In genomic region chr7:143287935-143288826, GRCh38 we compare ENCODE assay signal across 1 cellular context.
TF ChIP-seq lines count a peak whose summit lies in the region.

Gene CASP2, plus strand, starts transcription at chr7:143288351. Its CDS starts 105 bp downstream, at chr7:143288456.

TF ChIP-seq in HepG2, 621 proteins besides CTCF, POLR2A, EP300 and RAD21 (continued from another document and continues in another):
- TF ChIP-seq SP4 (CRISPR knock-in tag; IDR thresholded peaks at IDR 0.05) (peak; percentile 82; the same call in 1 of the 2 replicates), ZNF839 (CRISPR knock-in tag; IDR thresholded peaks at IDR 0.05; ENCODE audit: borderline replicate concordance) (no peak), ZNF609 (CRISPR knock-in tag; IDR thresholded peaks at IDR 0.05; ENCODE audit: borderline replicate concordance) (no peak; the same call in 1 of the 2 replicates), TBX2 (CRISPR knock-in tag; IDR thresholded peaks at IDR 0.05; ENCODE audit: borderline replicate concordance) (peak; percentile 63), FLYWCH1 (CRISPR knock-in tag; IDR thresholded peaks at IDR 0.05) (no peak), SMARCE1 (IDR thresholded peaks at IDR 0.05; ENCODE audit: borderline replicate concordance) (no peak), RCOR2 (CRISPR knock-in tag; IDR thresholded peaks at IDR 0.05) (no peak), AHR (CRISPR knock-in tag; IDR thresholded peaks at IDR 0.05) (no peak), PPARG (CRISPR knock-in tag; conservative IDR thresholded peaks at IDR 0.05) (0 out of 2 replicates have a peak, but pooled peaks have one; percentile 34), RNF2 (conservative IDR thresholded peaks at IDR 0.05; ENCODE audit: low read depth) (no peak), ERF (CRISPR knock-in tag; IDR thresholded peaks at IDR 0.05) (peak; percentile 36; the same call in 1 of the 2 replicates), RFXANK (CRISPR knock-in tag; IDR thresholded peaks at IDR 0.05) (no peak), MLLT10 (CRISPR knock-in tag; IDR thresholded peaks at IDR 0.05) (no peak), CEBPG (CRISPR knock-in tag; IDR thresholded peaks at IDR 0.05) (no peak), SMAD9 (CRISPR knock-in tag; IDR thresholded peaks at IDR 0.05) (no peak), ZNF24 (IDR thresholded peaks at IDR 0.05) (no peak), MTF1 (CRISPR knock-in tag; IDR thresholded peaks at IDR 0.05) (peak; percentile 89; the same call in 1 of the 2 replicates), SRY (CRISPR knock-in tag; IDR thresholded peaks at IDR 0.05) (no peak), ZNF292 (CRISPR knock-in tag; IDR thresholded peaks at IDR 0.05; ENCODE audit: borderline replicate concordance, low read depth) (no peak), CBX5 (CRISPR knock-in tag; IDR thresholded peaks at IDR 0.05; ENCODE audit: borderline replicate concordance) (no peak), HMGA1 (CRISPR knock-in tag; conservative IDR thresholded peaks at IDR 0.05) (no peak), MBNL3 (CRISPR knock-in tag; conservative IDR thresholded peaks at IDR 0.05) (no peak), FOXC1 (CRISPR knock-in tag; IDR thresholded peaks at IDR 0.05; ENCODE audit: borderline replicate concordance) (peak; percentile 86; the same call in 1 of the 2 replicates), MATR3 (CRISPR knock-in tag; IDR thresholded peaks at IDR 0.05) (no peak), SYNCRIP (IDR thresholded peaks at IDR 0.05; ENCODE audit: insufficient read depth, low read depth, low read length) (no peak), HDAC1 (CRISPR knock-in tag; IDR thresholded peaks at IDR 0.05) (peak; percentile 68), NFATC3 (CRISPR knock-in tag; IDR thresholded peaks at IDR 0.05) (no peak), ETS1 (CRISPR knock-in tag; IDR thresholded peaks at IDR 0.05) (no peak), ZFY (CRISPR knock-in tag; IDR thresholded peaks at IDR 0.05) (peak; percentile 76), THAP11 (CRISPR knock-in tag; IDR thresholded peaks at IDR 0.05) (peak; percentile 66), ZMYM4 (CRISPR knock-in tag; IDR thresholded peaks at IDR 0.05) (peak; percentile 86), POGK (CRISPR knock-in tag; conservative IDR thresholded peaks at IDR 0.05) (peak; percentile 58), SMARCC2 (IDR thresholded peaks at IDR 0.05) (no peak), HES4 (CRISPR knock-in tag; IDR thresholded peaks at IDR 0.05; ENCODE audit: borderline replicate concordance) (no peak), GATA4 (IDR thresholded peaks at IDR 0.05; ENCODE audit: borderline replicate concordance, low read depth) (no peak)
- TF ChIP-seq, protein P1, sequence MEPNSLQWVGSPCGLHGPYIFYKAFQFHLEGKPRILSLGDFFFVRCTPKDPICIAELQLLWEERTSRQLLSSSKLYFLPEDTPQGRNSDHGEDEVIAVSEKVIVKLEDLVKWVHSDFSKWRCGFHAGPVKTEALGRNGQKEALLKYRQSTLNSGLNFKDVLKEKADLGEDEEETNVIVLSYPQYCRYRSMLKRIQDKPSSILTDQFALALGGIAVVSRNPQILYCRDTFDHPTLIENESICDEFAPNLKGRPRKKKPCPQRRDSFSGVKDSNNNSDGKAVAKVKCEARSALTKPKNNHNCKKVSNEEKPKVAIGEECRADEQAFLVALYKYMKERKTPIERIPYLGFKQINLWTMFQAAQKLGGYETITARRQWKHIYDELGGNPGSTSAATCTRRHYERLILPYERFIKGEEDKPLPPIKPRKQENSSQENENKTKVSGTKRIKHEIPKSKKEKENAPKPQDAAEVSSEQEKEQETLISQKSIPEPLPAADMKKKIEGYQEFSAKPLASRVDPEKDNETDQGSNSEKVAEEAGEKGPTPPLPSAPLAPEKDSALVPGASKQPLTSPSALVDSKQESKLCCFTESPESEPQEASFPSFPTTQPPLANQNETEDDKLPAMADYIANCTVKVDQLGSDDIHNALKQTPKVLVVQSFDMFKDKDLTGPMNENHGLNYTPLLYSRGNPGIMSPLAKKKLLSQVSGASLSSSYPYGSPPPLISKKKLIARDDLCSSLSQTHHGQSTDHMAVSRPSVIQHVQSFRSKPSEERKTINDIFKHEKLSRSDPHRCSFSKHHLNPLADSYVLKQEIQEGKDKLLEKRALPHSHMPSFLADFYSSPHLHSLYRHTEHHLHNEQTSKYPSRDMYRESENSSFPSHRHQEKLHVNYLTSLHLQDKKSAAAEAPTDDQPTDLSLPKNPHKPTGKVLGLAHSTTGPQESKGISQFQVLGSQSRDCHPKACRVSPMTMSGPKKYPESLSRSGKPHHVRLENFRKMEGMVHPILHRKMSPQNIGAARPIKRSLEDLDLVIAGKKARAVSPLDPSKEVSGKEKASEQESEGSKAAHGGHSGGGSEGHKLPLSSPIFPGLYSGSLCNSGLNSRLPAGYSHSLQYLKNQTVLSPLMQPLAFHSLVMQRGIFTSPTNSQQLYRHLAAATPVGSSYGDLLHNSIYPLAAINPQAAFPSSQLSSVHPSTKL (CRISPR knock-in tag; IDR thresholded peaks at IDR 0.05): peak; percentile 21; the same call in 1 of the 2 replicates
- TF ChIP-seq, protein P2, sequence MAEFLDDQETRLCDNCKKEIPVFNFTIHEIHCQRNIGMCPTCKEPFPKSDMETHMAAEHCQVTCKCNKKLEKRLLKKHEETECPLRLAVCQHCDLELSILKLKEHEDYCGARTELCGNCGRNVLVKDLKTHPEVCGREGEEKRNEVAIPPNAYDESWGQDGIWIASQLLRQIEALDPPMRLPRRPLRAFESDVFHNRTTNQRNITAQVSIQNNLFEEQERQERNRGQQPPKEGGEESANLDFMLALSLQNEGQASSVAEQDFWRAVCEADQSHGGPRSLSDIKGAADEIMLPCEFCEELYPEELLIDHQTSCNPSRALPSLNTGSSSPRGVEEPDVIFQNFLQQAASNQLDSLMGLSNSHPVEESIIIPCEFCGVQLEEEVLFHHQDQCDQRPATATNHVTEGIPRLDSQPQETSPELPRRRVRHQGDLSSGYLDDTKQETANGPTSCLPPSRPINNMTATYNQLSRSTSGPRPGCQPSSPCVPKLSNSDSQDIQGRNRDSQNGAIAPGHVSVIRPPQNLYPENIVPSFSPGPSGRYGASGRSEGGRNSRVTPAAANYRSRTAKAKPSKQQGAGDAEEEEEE (CRISPR knock-in tag; IDR thresholded peaks at IDR 0.05; ENCODE audit: borderline replicate concordance): no peak
- TF ChIP-seq, protein P3, sequence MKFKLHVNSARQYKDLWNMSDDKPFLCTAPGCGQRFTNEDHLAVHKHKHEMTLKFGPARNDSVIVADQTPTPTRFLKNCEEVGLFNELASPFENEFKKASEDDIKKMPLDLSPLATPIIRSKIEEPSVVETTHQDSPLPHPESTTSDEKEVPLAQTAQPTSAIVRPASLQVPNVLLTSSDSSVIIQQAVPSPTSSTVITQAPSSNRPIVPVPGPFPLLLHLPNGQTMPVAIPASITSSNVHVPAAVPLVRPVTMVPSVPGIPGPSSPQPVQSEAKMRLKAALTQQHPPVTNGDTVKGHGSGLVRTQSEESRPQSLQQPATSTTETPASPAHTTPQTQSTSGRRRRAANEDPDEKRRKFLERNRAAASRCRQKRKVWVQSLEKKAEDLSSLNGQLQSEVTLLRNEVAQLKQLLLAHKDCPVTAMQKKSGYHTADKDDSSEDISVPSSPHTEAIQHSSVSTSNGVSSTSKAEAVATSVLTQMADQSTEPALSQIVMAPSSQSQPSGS (CRISPR knock-in tag; IDR thresholded peaks at IDR 0.05): no peak; the same call in 1 of the 2 replicates
- TF ChIP-seq, protein P4, sequence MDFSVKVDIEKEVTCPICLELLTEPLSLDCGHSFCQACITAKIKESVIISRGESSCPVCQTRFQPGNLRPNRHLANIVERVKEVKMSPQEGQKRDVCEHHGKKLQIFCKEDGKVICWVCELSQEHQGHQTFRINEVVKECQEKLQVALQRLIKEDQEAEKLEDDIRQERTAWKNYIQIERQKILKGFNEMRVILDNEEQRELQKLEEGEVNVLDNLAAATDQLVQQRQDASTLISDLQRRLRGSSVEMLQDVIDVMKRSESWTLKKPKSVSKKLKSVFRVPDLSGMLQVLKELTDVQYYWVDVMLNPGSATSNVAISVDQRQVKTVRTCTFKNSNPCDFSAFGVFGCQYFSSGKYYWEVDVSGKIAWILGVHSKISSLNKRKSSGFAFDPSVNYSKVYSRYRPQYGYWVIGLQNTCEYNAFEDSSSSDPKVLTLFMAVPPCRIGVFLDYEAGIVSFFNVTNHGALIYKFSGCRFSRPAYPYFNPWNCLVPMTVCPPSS (IDR thresholded peaks at IDR 0.05): no peak
- TF ChIP-seq, protein P5, sequence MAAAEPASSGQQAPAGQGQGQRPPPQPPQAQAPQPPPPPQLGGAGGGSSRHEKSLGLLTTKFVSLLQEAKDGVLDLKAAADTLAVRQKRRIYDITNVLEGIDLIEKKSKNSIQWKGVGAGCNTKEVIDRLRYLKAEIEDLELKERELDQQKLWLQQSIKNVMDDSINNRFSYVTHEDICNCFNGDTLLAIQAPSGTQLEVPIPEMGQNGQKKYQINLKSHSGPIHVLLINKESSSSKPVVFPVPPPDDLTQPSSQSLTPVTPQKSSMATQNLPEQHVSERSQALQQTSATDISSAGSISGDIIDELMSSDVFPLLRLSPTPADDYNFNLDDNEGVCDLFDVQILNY (CRISPR knock-in tag; conservative IDR thresholded peaks at IDR 0.05): peak; percentile 83
- TF ChIP-seq, protein P6, sequence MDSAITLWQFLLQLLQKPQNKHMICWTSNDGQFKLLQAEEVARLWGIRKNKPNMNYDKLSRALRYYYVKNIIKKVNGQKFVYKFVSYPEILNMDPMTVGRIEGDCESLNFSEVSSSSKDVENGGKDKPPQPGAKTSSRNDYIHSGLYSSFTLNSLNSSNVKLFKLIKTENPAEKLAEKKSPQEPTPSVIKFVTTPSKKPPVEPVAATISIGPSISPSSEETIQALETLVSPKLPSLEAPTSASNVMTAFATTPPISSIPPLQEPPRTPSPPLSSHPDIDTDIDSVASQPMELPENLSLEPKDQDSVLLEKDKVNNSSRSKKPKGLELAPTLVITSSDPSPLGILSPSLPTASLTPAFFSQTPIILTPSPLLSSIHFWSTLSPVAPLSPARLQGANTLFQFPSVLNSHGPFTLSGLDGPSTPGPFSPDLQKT (CRISPR knock-in tag; IDR thresholded peaks at IDR 0.05; ENCODE audit: borderline replicate concordance): no peak
- TF ChIP-seq, protein P7, sequence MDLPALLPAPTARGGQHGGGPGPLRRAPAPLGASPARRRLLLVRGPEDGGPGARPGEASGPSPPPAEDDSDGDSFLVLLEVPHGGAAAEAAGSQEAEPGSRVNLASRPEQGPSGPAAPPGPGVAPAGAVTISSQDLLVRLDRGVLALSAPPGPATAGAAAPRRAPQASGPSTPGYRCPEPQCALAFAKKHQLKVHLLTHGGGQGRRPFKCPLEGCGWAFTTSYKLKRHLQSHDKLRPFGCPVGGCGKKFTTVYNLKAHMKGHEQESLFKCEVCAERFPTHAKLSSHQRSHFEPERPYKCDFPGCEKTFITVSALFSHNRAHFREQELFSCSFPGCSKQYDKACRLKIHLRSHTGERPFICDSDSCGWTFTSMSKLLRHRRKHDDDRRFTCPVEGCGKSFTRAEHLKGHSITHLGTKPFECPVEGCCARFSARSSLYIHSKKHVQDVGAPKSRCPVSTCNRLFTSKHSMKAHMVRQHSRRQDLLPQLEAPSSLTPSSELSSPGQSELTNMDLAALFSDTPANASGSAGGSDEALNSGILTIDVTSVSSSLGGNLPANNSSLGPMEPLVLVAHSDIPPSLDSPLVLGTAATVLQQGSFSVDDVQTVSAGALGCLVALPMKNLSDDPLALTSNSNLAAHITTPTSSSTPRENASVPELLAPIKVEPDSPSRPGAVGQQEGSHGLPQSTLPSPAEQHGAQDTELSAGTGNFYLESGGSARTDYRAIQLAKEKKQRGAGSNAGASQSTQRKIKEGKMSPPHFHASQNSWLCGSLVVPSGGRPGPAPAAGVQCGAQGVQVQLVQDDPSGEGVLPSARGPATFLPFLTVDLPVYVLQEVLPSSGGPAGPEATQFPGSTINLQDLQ (CRISPR knock-in tag; IDR thresholded peaks at IDR 0.05): no peak
